ENCODE assay signal across 22 cellular contexts in the genomic region with DNA sequence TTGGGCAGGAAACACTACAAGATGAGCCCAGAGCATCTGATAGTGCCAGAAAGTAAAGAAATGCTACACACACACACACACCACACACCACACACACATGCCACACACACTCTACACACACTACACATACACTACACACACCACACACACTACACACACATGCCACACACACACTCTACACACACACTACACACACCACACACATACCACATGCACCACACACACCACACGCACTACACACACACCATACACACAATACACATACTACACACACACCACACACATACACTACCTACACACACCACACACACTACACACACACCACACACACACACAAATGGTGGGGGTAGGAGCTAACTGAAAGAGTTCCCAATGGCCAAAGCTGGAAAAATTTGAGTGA. TPM values are rescaled to one million over a fixed set of nuclear protein-coding genes. Genes with fewer than 3 reads are reported as not detected.
DNase-seq lines count a peak whose midpoint lies in the region; ATAC-seq, FAIRE-seq and TF ChIP-seq lines count a peak whose summit lies in the region.
"Had no signal": no experiment of that assay in that cellular context is flagged by ENCODE, and none has a peak within 500 bp of the region (broad histone marks: within the 10 kb centered on the region; RNA-seq: fewer than 3 reads in every experiment).

No MANE protein-coding gene starts in this region.

- ATAC-seq in IMR-90 (ENCODE audit: low read depth) (no peak), HG02884 (IDR thresholded peaks at IDR 0.05; ENCODE audit: unreplicated experiment) (no peak)
- ATAC-seq: Panc1 had no signal

- dilution Hi-C loops in IMR-90 (cut with HindIII; ENCODE audit: low sequenced_read_pairs, unreplicated experiment), result no loop called here
- dilution Hi-C loops in endothelial cell of umbilical vein (cut with MboI; ENCODE audit: extremely low pct_ligation_motif_present, low sequenced_read_pairs), result no loop called here

- H4K8ac ChIP-seq in IMR-90 (ENCODE audit: low read depth in 2 of 2, low read length in 2 of 2) (no peak overlapping the region), trophoblast cell (ENCODE audit: low read depth, low read length) (no peak overlapping the region)

- H3K79me1 ChIP-seq in IMR-90 (ENCODE audit: low read depth in 1 of 2, low read length in 2 of 2) (no peaks in the 10 kb centered on the region), trophoblast cell (ENCODE audit: low read length) (no peaks in the 10 kb centered on the region)

- no peak overlapping the region for H2BK15ac ChIP-seq in IMR-90 (ENCODE audit: low read depth, low read length)

- CTCF ChIA-PET in IMR-90 (lab: Yijun Ruan, JAX), result no interaction called here
- CTCF ChIA-PET in endothelial cell of umbilical vein (lab: Charles Lee), result no interaction called here

- no peak for TF ChIP-seq POLR2A in GM12891 (IDR thresholded peaks at IDR 0.05; ENCODE audit: low read depth, low read length)
- no peak for TF ChIP-seq POLR2A in IMR-90 (IDR thresholded peaks at IDR 0.05; ENCODE audit: low read depth, low read length)
- TF ChIP-seq POLR2A in endothelial cell of umbilical vein (IDR thresholded peaks at IDR 0.05; ENCODE audit: low read depth, low read length), result no peak

- no peak overlapping the region for H3K18ac ChIP-seq in IMR-90 (ENCODE audit: low read depth, low read length)
- H3K18ac ChIP-seq in trophoblast cell (ENCODE audit: low read length), result no peak overlapping the region

- H3K4me2 ChIP-seq in IMR-90 (ENCODE audit: low read depth, low read length), result no peak overlapping the region
- H3K4me2 ChIP-seq in endothelial cell of umbilical vein (ENCODE audit: insufficient read depth, low read length), result no peak overlapping the region
- no peak overlapping the region for H3K4me2 ChIP-seq in trophoblast cell (ENCODE audit: low read length)
- no peak overlapping the region for H3K4me2 ChIP-seq in MM.1S (ENCODE audit: low read depth, low read length)

- no peaks in the 10 kb centered on the region for H3K36me3 ChIP-seq in IMR-90 (ENCODE audit: control insufficient read depth, insufficient read depth, low read length)
- no peaks in the 10 kb centered on the region for H3K36me3 ChIP-seq in endothelial cell of umbilical vein (ENCODE audit: control insufficient read depth in 2 of 2, extremely low read depth in 1 of 2, insufficient read depth in 2 of 2, low read length in 2 of 2)
- no peaks in the 10 kb centered on the region for H3K36me3 ChIP-seq in trophoblast cell (ENCODE audit: control insufficient read depth in 1 of 2, insufficient read depth in 2 of 2, low read length in 2 of 2)
- H3K36me3 ChIP-seq in MM.1S (replicated peaks; ENCODE audit: insufficient read depth, low read length), result no peaks in the 10 kb centered on the region

- TF ChIP-seq RAD21 in IMR-90 (IDR thresholded peaks at IDR 0.05; ENCODE audit: low read length), result no peak

- H4K91ac ChIP-seq in IMR-90 (ENCODE audit: insufficient read depth, low read depth, low read length), result no peak overlapping the region
- H4K91ac ChIP-seq in trophoblast cell (ENCODE audit: low read depth, low read length), result no peak overlapping the region

- H2AFZ ChIP-seq in IMR-90 (replicated peaks; ENCODE audit: low read length, poor library complexity) (no peak overlapping the region), endothelial cell of umbilical vein (ENCODE audit: low read depth, low read length) (no peak overlapping the region), trophoblast cell (ENCODE audit: insufficient read depth, low read length, poor library complexity) (no peak overlapping the region), MM.1S (ENCODE audit: low read length) (no peak overlapping the region)

- no peak overlapping the region for H2AK9ac ChIP-seq in IMR-90 (replicated peaks; ENCODE audit: low read depth, low read length, poor library complexity)

- H3K14ac ChIP-seq in IMR-90 (replicated peaks; ENCODE audit: low read depth, low read length) (no peak overlapping the region), trophoblast cell (ENCODE audit: low read length) (no peak overlapping the region)

- TF ChIP-seq CTCF in IMR-90 (conservative IDR thresholded peaks at IDR 0.05; ENCODE audit: low read depth, low read length) (no peak), endothelial cell of umbilical vein (IDR thresholded peaks at IDR 0.05; ENCODE audit: extremely low read depth in 1 of 2, insufficient read depth in 1 of 2, low read depth in 1 of 2, low read length in 2 of 2) (no peak), coronary artery (IDR thresholded peaks at IDR 0.05) (no peak), MM.1S (IDR thresholded peaks at IDR 0.05; ENCODE audit: low read length) (no peak)

- H3K27ac ChIP-seq in IMR-90 (ENCODE audit: insufficient read depth, low read length), result no peak overlapping the region
- H3K27ac ChIP-seq in endothelial cell of umbilical vein (ENCODE audit: insufficient read depth, low read depth, low read length), result no peak overlapping the region
- no peak overlapping the region for H3K27ac ChIP-seq in trophoblast cell (ENCODE audit: low read depth, low read length)
- no peak overlapping the region for H3K27ac ChIP-seq in coronary artery
- no peak overlapping the region for H3K27ac ChIP-seq in MM.1S (ENCODE audit: low read length)
- H3K27ac ChIP-seq: RWPE1 had no signal

- no CpG with 5 or more reads among the region's 1 CpG for WGBS in IMR-90 (ENCODE audit: extremely low coverage in 2 of 2, insufficient read length in 1 of 2), 2 experiments
- WGBS in trophoblast cell (ENCODE audit: extremely low coverage, insufficient coverage, insufficient read length), result 100% methylated on average over 1 of the region's 1 CpG

- H3K9ac ChIP-seq in IMR-90 (ENCODE audit: low read depth, low read length), result no peak overlapping the region
- no peak overlapping the region for H3K9ac ChIP-seq in endothelial cell of umbilical vein (replicated peaks; ENCODE audit: extremely low read depth, insufficient read depth, low read length)
- no peak overlapping the region for H3K9ac ChIP-seq in trophoblast cell (ENCODE audit: low read length)
- no peak overlapping the region for H3K9ac ChIP-seq in MM.1S (ENCODE audit: low read length)

- POLR2A ChIA-PET in IMR-90 (lab: Charles Lee; ENCODE audit: unreplicated experiment), result no interaction called here
- POLR2A ChIA-PET in endothelial cell of umbilical vein (lab: Charles Lee), result no interaction called here

- in situ Hi-C loops in IMR-90 (cut with MboI; ENCODE audit: low sequenced_read_pairs), result no loop called here

- H3K79me2 ChIP-seq in endothelial cell of umbilical vein (ENCODE audit: control insufficient read depth, insufficient read depth, low read length), result no peaks in the 10 kb centered on the region
- no peaks in the 10 kb centered on the region for H3K79me2 ChIP-seq in trophoblast cell (ENCODE audit: control insufficient read depth, insufficient read depth, low read length, poor library complexity)
- no peaks in the 10 kb centered on the region for H3K79me2 ChIP-seq in MM.1S (ENCODE audit: low read length)

- intact Hi-C loops in IMR-90 (cut with micrococcal nuclease), result no loop called here
- intact Hi-C loops in endothelial cell of umbilical vein (cut with micrococcal nuclease), result loop anchor here (10.0 kb wide), 1 partner anchor 234 kb away; no protein-coding TSS in a partner anchor

- no peaks in the 10 kb centered on the region for H3F3A ChIP-seq in MM.1S (ENCODE audit: insufficient read depth, low read length)

- H4K12ac ChIP-seq in trophoblast cell (ENCODE audit: low read depth, low read length), result no peak overlapping the region

- H3K23ac ChIP-seq in IMR-90 (ENCODE audit: low read depth, low read length) (no peak overlapping the region), trophoblast cell (ENCODE audit: low read length) (peak overlapping the region; percentile 97)

- H3K27me3 ChIP-seq in IMR-90 (ENCODE audit: control insufficient read depth, insufficient read depth, low read length) (peaks cover 50% of the 10 kb centered on the region), endothelial cell of umbilical vein (ENCODE audit: control insufficient read depth in 2 of 2, insufficient read depth in 2 of 2, low read length in 2 of 2) (peaks cover 14 to 32% of the 10 kb centered on the region in 2 experiments), trophoblast cell (ENCODE audit: insufficient read depth, low read length) (peaks cover 18% of the 10 kb centered on the region), MM.1S (replicated peaks; ENCODE audit: insufficient read depth, low read length) (no peaks in the 10 kb centered on the region)

- H4K20me1 ChIP-seq in IMR-90 (ENCODE audit: insufficient read depth, low read length) (no peaks in the 10 kb centered on the region; the same call in 1 of the 2 replicates), endothelial cell of umbilical vein (replicated peaks; ENCODE audit: control insufficient read depth, extremely low read depth, insufficient read depth, low read length) (no peaks in the 10 kb centered on the region), MM.1S (ENCODE audit: insufficient read depth, low read length) (no peaks in the 10 kb centered on the region)

- no peak overlapping the region for H4K5ac ChIP-seq in IMR-90 (ENCODE audit: low read depth, low read length)

- H2BK120ac ChIP-seq in IMR-90 (ENCODE audit: low read depth, low read length) (no peak overlapping the region), trophoblast cell (ENCODE audit: insufficient read depth, low read length, poor library complexity) (no peak overlapping the region)

- no peak overlapping the region for H2BK20ac ChIP-seq in IMR-90 (ENCODE audit: low read depth, low read length)

- FAIRE-seq in GM12891 (lab: Jason Lieb, UNC) (peak; percentile 78), endothelial cell of umbilical vein (lab: Jason Lieb, UNC) (peak; percentile 28)

- no peak overlapping the region for H3K56ac ChIP-seq in IMR-90 (ENCODE audit: extremely low read depth, insufficient read depth, low read length)

- H2AK5ac ChIP-seq in IMR-90 (ENCODE audit: low read depth, low read length) (no peak overlapping the region), trophoblast cell (ENCODE audit: low read length) (no peak overlapping the region)

- H2BK12ac ChIP-seq in trophoblast cell (ENCODE audit: low read length), result no peak overlapping the region

- peak overlapping the region; percentile 92 for H2BK5ac ChIP-seq in IMR-90 (ENCODE audit: low read depth, low read length, poor library complexity, severe bottlenecking)
- no peak overlapping the region for H2BK5ac ChIP-seq in trophoblast cell (ENCODE audit: low read depth, low read length, poor library complexity)

- H3K4me3 ChIP-seq in IMR-90 (ENCODE audit: insufficient read depth, low read depth, low read length) (no peak overlapping the region), endothelial cell of umbilical vein (replicated peaks in 1 of 3; ENCODE audit: insufficient read depth in 1 of 3, low read depth in 1 of 3, low read length in 3 of 3) (no peak overlapping the region), trophoblast cell (ENCODE audit: low read depth, low read length) (peak overlapping the region; percentile 16), coronary artery (no peak overlapping the region), MM.1S (ENCODE audit: low read length) (no peak overlapping the region)

- DNase-seq in GM12891 (ENCODE audit: insufficient read length, low spot score), result no peak
- no peak for DNase-seq in IMR-90
- no peak for DNase-seq in endothelial cell of umbilical vein (ENCODE audit: low read depth, low spot score)
- DNase-seq in trophoblast cell, result no peak
- DNase-seq in coronary artery (ENCODE audit: low spot score), result no peak
- no peak for DNase-seq in MM.1S
- DNase-seq: DMS153, DND-41, KG1, NCI-H1048, NCI-H1694, NCI-H2029 treated with DMSO at 0.1 percent for 48 hours, NCI-H2227 treated with DMSO at 0.1 percent for 48 hours, SHP77 had no signal

- no peaks in the 10 kb centered on the region for H3K9me3 ChIP-seq in IMR-90 (ENCODE audit: control insufficient read depth, insufficient read depth, low read length)
- H3K9me3 ChIP-seq in endothelial cell of umbilical vein (replicated peaks; ENCODE audit: control insufficient read depth, insufficient read depth, low read length), result no peaks in the 10 kb centered on the region
- peaks cover 7% of the 10 kb centered on the region for H3K9me3 ChIP-seq in trophoblast cell (ENCODE audit: insufficient read depth, low read depth, low read length)
- H3K9me3 ChIP-seq in MM.1S (replicated peaks; ENCODE audit: insufficient read depth, low read length), result no peaks in the 10 kb centered on the region

- no peaks in the 10 kb centered on the region for H3K9me2 ChIP-seq in MM.1S (replicated peaks; ENCODE audit: insufficient read depth, low read length)

- no peaks in the 10 kb centered on the region for H3K4me1 ChIP-seq in IMR-90 (ENCODE audit: control insufficient read depth, insufficient read depth, low read length)
- no peaks in the 10 kb centered on the region for H3K4me1 ChIP-seq in endothelial cell of umbilical vein (ENCODE audit: control insufficient read depth, extremely low read depth, insufficient read depth, low read length)
- peaks cover 0 to 8% of the 10 kb centered on the region in 2 experiments for H3K4me1 ChIP-seq in trophoblast cell (ENCODE audit: control insufficient read depth in 1 of 2, insufficient read depth in 2 of 2, low read length in 2 of 2)
- H3K4me1 ChIP-seq in MM.1S (ENCODE audit: low read length), result peaks cover 4% of the 10 kb centered on the region; the same call in 1 of the 2 replicates

- BruUV-seq in IMR-90 (replicated peaks; lab: Mats Ljungman, UMichigan), result no TSS peak
- BruUV-seq in endothelial cell of umbilical vein (replicated peaks; lab: Mats Ljungman, UMichigan), result no TSS peak

- H3K9me1 ChIP-seq in IMR-90 (ENCODE audit: insufficient read depth, low read length), result peaks cover 3% of the 10 kb centered on the region; the same call in 1 of the 2 replicates
- no peaks in the 10 kb centered on the region for H3K9me1 ChIP-seq in endothelial cell of umbilical vein (replicated peaks; ENCODE audit: control insufficient read depth, extremely low read depth, insufficient read depth, low read length)

- H3K4ac ChIP-seq in IMR-90 (ENCODE audit: low read depth, low read length) (no peak overlapping the region), trophoblast cell (ENCODE audit: low read depth, low read length) (no peak overlapping the region)

RNA-seq across cellular contexts. Expression of a gene that starts 3.6 kb away (rescaled TPM):
- 0.13 TPM for polyA plus RNA-seq in GM12891 (2012; ENCODE audit: low read depth, missing spikeins)
- total RNA-seq in IMR-90 (2012; rRNA removed) (not detected in 2 replicates), endothelial cell of umbilical vein (0.67 and 1.1 TPM in 2 replicates)
- polyA plus RNA-seq in IMR-90 (2012; rRNA removed) (0.03 TPM in 1 of 2 replicates, not detected in the other), endothelial cell of umbilical vein (0.26 and 0.54 TPM in 2 replicates)
- not detected in 2 replicates for polyA plus RNA-seq in IMR-90 (2012; cell fraction: cytosol; rRNA removed)
- 0.32 and 0.50 TPM in 2 replicates for polyA plus RNA-seq in IMR-90 (2012; cell fraction: nucleus; rRNA removed; ENCODE audit: low replicate concordance)
- polyA plus RNA-seq in endothelial cell of umbilical vein (2011; cell fraction: cytosol; rRNA removed), result 0.06 and 0.24 TPM in 2 replicates
- polyA plus RNA-seq in endothelial cell of umbilical vein (2011; cell fraction: nucleus; rRNA removed), result 2.6 and 3.4 TPM in 2 replicates
- polyA plus RNA-seq in endothelial cell of umbilical vein (2012), result 0.43 and 1.3 TPM in 2 replicates
- polyA minus RNA-seq in endothelial cell of umbilical vein, result 0.17 and 0.36 TPM in 2 replicates
- polyA minus RNA-seq in endothelial cell of umbilical vein (2011; cell fraction: cytosol; rRNA and poly(A)+ RNA removed), result not detected
- polyA minus RNA-seq in endothelial cell of umbilical vein (2011; cell fraction: nucleus; rRNA and poly(A)+ RNA removed), result 0.24 TPM in 1 of 2 replicates, not detected in the other
- polyA plus RNA-seq in trophoblast cell (2013), result 1.8 TPM in 2 replicates

RNA-seq across cellular contexts. Expression of a gene that starts 14.9 kb away (rescaled TPM):
- polyA plus RNA-seq in GM12891 (2012; ENCODE audit: low read depth, missing spikeins), result not detected
- total RNA-seq in IMR-90 (2012; rRNA removed) (not detected in 2 replicates), endothelial cell of umbilical vein (not detected in 2 replicates)
- polyA plus RNA-seq in IMR-90 (2012; rRNA removed) (not detected in 2 replicates), endothelial cell of umbilical vein (not detected in 2 replicates)
- not detected in 2 replicates for polyA plus RNA-seq in IMR-90 (2012; cell fraction: cytosol; rRNA removed)
- not detected in 2 replicates for polyA plus RNA-seq in IMR-90 (2012; cell fraction: nucleus; rRNA removed; ENCODE audit: low replicate concordance)
- polyA plus RNA-seq in endothelial cell of umbilical vein (2011; cell fraction: cytosol; rRNA removed), result 0.04 TPM in 1 of 2 replicates, not detected in the other
- polyA plus RNA-seq in endothelial cell of umbilical vein (2011; cell fraction: nucleus; rRNA removed), result 0.09 TPM in 1 of 2 replicates, not detected in the other
- polyA plus RNA-seq in endothelial cell of umbilical vein (2012), result not detected in 2 replicates
- not detected in 2 replicates for polyA minus RNA-seq in endothelial cell of umbilical vein
- not detected for polyA minus RNA-seq in endothelial cell of umbilical vein (2011; cell fraction: cytosol; rRNA and poly(A)+ RNA removed)
- polyA minus RNA-seq in endothelial cell of umbilical vein (2011; cell fraction: nucleus; rRNA and poly(A)+ RNA removed), result not detected in 2 replicates
- polyA plus RNA-seq in trophoblast cell (2013), result 0.07 and 0.11 TPM in 2 replicates
- total RNA-seq: A172, H4, SK-MEL-5 had no signal
- polyA plus RNA-seq: BJ had no signal

RNA-seq across cellular contexts. Expression of a gene that starts 37.5 kb away (rescaled TPM):
- not detected for polyA plus RNA-seq in GM12891 (2012; ENCODE audit: low read depth, missing spikeins)
- total RNA-seq in IMR-90 (2012; rRNA removed) (under 0.01 TPM in 1 of 2 replicates, not detected in the other), endothelial cell of umbilical vein (not detected in 2 replicates)
- polyA plus RNA-seq in IMR-90 (2012; rRNA removed) (not detected in 2 replicates), endothelial cell of umbilical vein (0.06 TPM in 1 of 2 replicates, not detected in the other)
- polyA plus RNA-seq in IMR-90 (2012; cell fraction: cytosol; rRNA removed), result not detected in 2 replicates
- polyA plus RNA-seq in IMR-90 (2012; cell fraction: nucleus; rRNA removed; ENCODE audit: low replicate concordance), result 0.03 TPM in 1 of 2 replicates, not detected in the other
- polyA plus RNA-seq in endothelial cell of umbilical vein (2011; cell fraction: cytosol; rRNA removed), result 0.03 and 0.07 TPM in 2 replicates
- 0.07 and 0.24 TPM in 2 replicates for polyA plus RNA-seq in endothelial cell of umbilical vein (2011; cell fraction: nucleus; rRNA removed)
- 0.27 and 0.31 TPM in 2 replicates for polyA plus RNA-seq in endothelial cell of umbilical vein (2012)
- polyA minus RNA-seq in endothelial cell of umbilical vein, result not detected in 2 replicates
- polyA minus RNA-seq in endothelial cell of umbilical vein (2011; cell fraction: cytosol; rRNA and poly(A)+ RNA removed), result not detected
- not detected in 2 replicates for polyA minus RNA-seq in endothelial cell of umbilical vein (2011; cell fraction: nucleus; rRNA and poly(A)+ RNA removed)
- polyA plus RNA-seq in trophoblast cell (2013), result 0.10 and 0.14 TPM in 2 replicates
- total RNA-seq: HT-29 had no signal
